In genomic region chr19:40009674-40010073, GRCh38 we compare ENCODE assay signal across 21 cellular contexts. TPM values are rescaled to one million over a fixed set of nuclear protein-coding genes. Genes with fewer than 3 reads are reported as not detected.
DNase-seq lines count a peak whose midpoint lies in the region; ATAC-seq, FAIRE-seq and TF ChIP-seq lines count a peak whose summit lies in the region.
"Had no signal": no experiment of that assay in that cellular context is flagged by ENCODE, and none has a peak within 500 bp of the region (broad histone marks: within the 10 kb centered on the region; RNA-seq: fewer than 3 reads in every experiment).

No MANE protein-coding gene starts in this region.

- no peaks in the 10 kb centered on the region for H3K9me2 ChIP-seq in SK-N-SH
- no peaks in the 10 kb centered on the region for H3K9me2 ChIP-seq in PC-3 (replicated peaks; ENCODE audit: low read length)

- peaks cover 6% of the 10 kb centered on the region for H3F3A ChIP-seq in SK-N-SH (replicated peaks; ENCODE audit: insufficient read depth)
- no peaks in the 10 kb centered on the region for H3F3A ChIP-seq in PC-3 (ENCODE audit: low read length, unreplicated experiment)

- FAIRE-seq in K562 (lab: Jason Lieb, UNC): no peak
- FAIRE-seq: D721Med, GM19239 had no signal

- no peaks in the 10 kb centered on the region for H3K4me1 ChIP-seq in SK-N-SH (ENCODE audit: control insufficient read depth in 1 of 2, insufficient read depth in 2 of 2, low read depth in 1 of 2, low read length in 1 of 2)
- H3K4me1 ChIP-seq in HEK293 (ENCODE audit: control insufficient read depth, insufficient read depth, low read length): no peaks in the 10 kb centered on the region
- H3K4me1 ChIP-seq in K562 (replicated peaks in 1 of 2; ENCODE audit: control insufficient read depth in 2 of 2, insufficient read depth in 2 of 2, low read length in 2 of 2): peaks cover 4 to 17% of the 10 kb centered on the region in 2 experiments; a peak in 4 of 5 replicates
- peaks cover 12% of the 10 kb centered on the region for H3K4me1 ChIP-seq in PC-3 (ENCODE audit: insufficient read depth, low read length)
- no peaks in the 10 kb centered on the region for H3K4me1 ChIP-seq in effector memory CD4-positive, alpha-beta T cell (ENCODE audit: control insufficient read depth, insufficient read depth, low read length, poor library complexity, severe bottlenecking)
- H3K4me1 ChIP-seq: BE2C, BLaER1, Caco-2 had no signal

- no peak overlapping the region for H3K9ac ChIP-seq in SK-N-SH
- no peak overlapping the region for H3K9ac ChIP-seq in K562 (ENCODE audit: insufficient read depth in 1 of 2, low read depth in 2 of 2, low read length in 2 of 2)
- H3K9ac ChIP-seq in PC-3 (ENCODE audit: low read length): no peak overlapping the region
- H3K9ac ChIP-seq: BLaER1 had no signal

- POLR2A ChIA-PET in SK-N-SH (lab: Yijun Ruan, JAX) (no interaction called here), HEK293 (lab: Yijun Ruan, JAX) (no interaction called here), K562 (lab: Yijun Ruan, JAX) (no interaction called here), PC-3 (lab: Charles Lee; ENCODE audit: unreplicated experiment) (no interaction called here)

- H3K79me2 ChIP-seq in SK-N-SH (ENCODE audit: insufficient read depth): no peaks in the 10 kb centered on the region
- H3K79me2 ChIP-seq in K562 (ENCODE audit: control insufficient read depth, insufficient read depth, low read length): no peaks in the 10 kb centered on the region
- H3K79me2 ChIP-seq in PC-3 (ENCODE audit: low read length): no peaks in the 10 kb centered on the region

- H3K27me3 ChIP-seq in SK-N-SH (ENCODE audit: insufficient read depth) (no peaks in the 10 kb centered on the region), K562 (ENCODE audit: control insufficient read depth in 2 of 2, insufficient read depth in 2 of 2, low read length in 2 of 2) (no peaks in the 10 kb centered on the region), PC-3 (ENCODE audit: low read length) (no peaks in the 10 kb centered on the region)
- no peaks in the 10 kb centered on the region for H3K27me3 ChIP-seq in effector memory CD4-positive, alpha-beta T cell (replicated peaks; ENCODE audit: control insufficient read depth, insufficient read depth, low read length, poor library complexity, severe bottlenecking)
- H3K27me3 ChIP-seq: BE2C, BLaER1 had no signal

- TF ChIP-seq EP300 in SK-N-SH (IDR thresholded peaks at IDR 0.05; ENCODE audit: borderline replicate concordance in 1 of 2, low read depth in 1 of 2, low read length in 1 of 2): no peak
- TF ChIP-seq EP300 in K562 (IDR thresholded peaks at IDR 0.05; ENCODE audit: low read length): no peak

- H4K20me1 ChIP-seq in SK-N-SH (ENCODE audit: insufficient read depth) (no peaks in the 10 kb centered on the region), K562 (replicated peaks; ENCODE audit: control insufficient read depth, insufficient read depth, low read length) (no peaks in the 10 kb centered on the region), PC-3 (ENCODE audit: low read length) (no peaks in the 10 kb centered on the region)
- H4K20me1 ChIP-seq: BLaER1 had no signal

- no peaks in the 10 kb centered on the region; the same call in 1 of the 2 replicates for H3K9me3 ChIP-seq in SK-N-SH
- peaks cover 36% of the 10 kb centered on the region for H3K9me3 ChIP-seq in HEK293 (ENCODE audit: control insufficient read depth, insufficient read depth, low read depth, low read length)
- H3K9me3 ChIP-seq in K562 (replicated peaks; ENCODE audit: control insufficient read depth, insufficient read depth, low read depth, low read length): peaks cover 13% of the 10 kb centered on the region
- peaks cover 7% of the 10 kb centered on the region; the same call in 1 of the 2 replicates for H3K9me3 ChIP-seq in PC-3 (ENCODE audit: low read length)
- peaks cover 4% of the 10 kb centered on the region for H3K9me3 ChIP-seq in effector memory CD4-positive, alpha-beta T cell (ENCODE audit: control insufficient read depth, low read length)
- H3K9me3 ChIP-seq: BE2C had no signal

- H3K4me2 ChIP-seq in SK-N-SH: no peak overlapping the region
- no peak overlapping the region for H3K4me2 ChIP-seq in K562 (ENCODE audit: insufficient read depth, low read length)
- H3K4me2 ChIP-seq in PC-3 (ENCODE audit: low read length): no peak overlapping the region
- H3K4me2 ChIP-seq: BLaER1 had no signal

- CTCF ChIA-PET in SK-N-SH (lab: Yijun Ruan, JAX): interaction anchor here (0.6 to 1.1 kb wide), 2 partner anchors 9 kb away, joined by 3 to 4 read pairs; no protein-coding TSS in a partner anchor
- CTCF ChIA-PET in HEK293 (lab: Yijun Ruan, JAX): interaction anchor here (1.5 kb wide), 1 partner anchor 9 kb away, joined by 5 read pairs; no protein-coding TSS in a partner anchor
- CTCF ChIA-PET in K562 (lab: Yijun Ruan, JAX; ENCODE audit: low intra/inter-chr PET ratio): no interaction called here
- CTCF ChIA-PET in PC-3 (lab: Charles Lee): no interaction called here

- H3K4me3 ChIP-seq in SK-N-SH (ENCODE audit: low read depth in 2 of 2, low read length in 1 of 2) (no peak overlapping the region), HEK293 (ENCODE audit: low read depth, low read length) (no peak overlapping the region), K562 (no peak overlapping the region), PC-3 (ENCODE audit: low read length) (no peak overlapping the region)
- no peak overlapping the region for H3K4me3 ChIP-seq in effector memory CD4-positive, alpha-beta T cell (ENCODE audit: insufficient read depth, low read depth, low read length, poor library complexity, severe bottlenecking)
- H3K4me3 ChIP-seq: BLaER1 had no signal

- DNase-seq in SK-N-SH: no peak
- no peak for DNase-seq in K562 (ENCODE audit: extremely low read depth in 1 of 4, low spot score in 3 of 4)
- DNase-seq in PC-3: no peak
- DNase-seq in COR-L47 (lab: John Stamatoyannopoulos, UW): no peak
- DNase-seq in effector memory CD4-positive, alpha-beta T cell: no peak
- DNase-seq: ACHN; BE2C; C1 segment of cervical spinal cord; Caco-2; Calu3; CD4-positive, alpha-beta memory T cell; CD4-positive, CD25-positive, alpha-beta regulatory T cell; CD8-positive, alpha-beta memory T cell; DMS79 treated with DMSO at 0.1 percent for 48 hours; GDM1 had no signal

- no TSS peak for BruUV-seq in K562 (replicated peaks; lab: Mats Ljungman, UMichigan)
- no TSS peak for BruUV-seq in PC-3 (replicated peaks; lab: Mats Ljungman, UMichigan)

- no peak for TF ChIP-seq POLR2A in K562 (conservative IDR thresholded peaks at IDR 0.05)

- no peak for ATAC-seq in SK-N-SH treated with all-trans-retinoic acid at 6 μM for 48 hours
- no peak for ATAC-seq in K562
- no peak for ATAC-seq in PC-3

- H3K27ac ChIP-seq in SK-N-SH (ENCODE audit: low read depth in 2 of 2, low read length in 1 of 2) (no peak overlapping the region), HEK293 (ENCODE audit: extremely low read depth, low read depth, low read length) (no peak overlapping the region), K562 (ENCODE audit: extremely low read depth, low read depth, low read length) (no peak overlapping the region), PC-3 (ENCODE audit: low read length) (no peak overlapping the region)
- H3K27ac ChIP-seq in effector memory CD4-positive, alpha-beta T cell (ENCODE audit: insufficient read depth, low read length, poor library complexity, severe bottlenecking): no peak overlapping the region
- H3K27ac ChIP-seq: 22Rv1, BLaER1 had no signal

- H3K36me3 ChIP-seq in SK-N-SH (replicated peaks in 1 of 2; ENCODE audit: control insufficient read depth in 1 of 2, insufficient read depth in 2 of 2, low read length in 1 of 2) (peaks cover 35 to 38% of the 10 kb centered on the region in 2 experiments), HEK293 (ENCODE audit: control insufficient read depth in 2 of 2, insufficient read depth in 1 of 2, low read length in 2 of 2) (peaks cover 75 to 86% of the 10 kb centered on the region in 2 experiments), K562 (ENCODE audit: control insufficient read depth, insufficient read depth, low read length) (peaks cover 30% of the 10 kb centered on the region), PC-3 (ENCODE audit: low read depth, low read length) (peaks cover 16% of the 10 kb centered on the region; the same call in 1 of the 2 replicates)
- peaks cover 22% of the 10 kb centered on the region for H3K36me3 ChIP-seq in effector memory CD4-positive, alpha-beta T cell (ENCODE audit: control insufficient read depth, insufficient read depth, low read length)
- H3K36me3 ChIP-seq: BE2C had no signal

- no peaks in the 10 kb centered on the region for H3K9me1 ChIP-seq in K562 (ENCODE audit: control insufficient read depth, insufficient read depth, low read length)

- intact Hi-C loops in K562 (cut with micrococcal nuclease) (no loop called here), PC-3 (cut with micrococcal nuclease) (no loop called here)

- in situ Hi-C loops in K562 (cut with MboI): no loop called here

- TF ChIP-seq RAD21 in SK-N-SH (IDR thresholded peaks at IDR 0.05; ENCODE audit: low read length): no peak
- TF ChIP-seq RAD21 in K562 (CRISPR knock-in tag; conservative IDR thresholded peaks at IDR 0.05 in 1 of 2, IDR thresholded peaks at IDR 0.05 in 1 of 2): no peak

- H2AFZ ChIP-seq in SK-N-SH (ENCODE audit: low read depth): no peak overlapping the region
- H2AFZ ChIP-seq in K562 (ENCODE audit: low read depth, low read length): no peak overlapping the region
- no peak overlapping the region for H2AFZ ChIP-seq in PC-3 (ENCODE audit: low read length)

- no peak for TF ChIP-seq CTCF in SK-N-SH (IDR thresholded peaks at IDR 0.05)
- TF ChIP-seq CTCF in HEK293 (tag by site-specific recombination; IDR thresholded peaks at IDR 0.05): no peak
- no peak for TF ChIP-seq CTCF in K562 (IDR thresholded peaks at IDR 0.05 in 2 of 3, conservative IDR thresholded peaks at IDR 0.05 in 1 of 3; ENCODE audit: insufficient read depth in 2 of 3, low read depth in 1 of 3, low read length in 3 of 3)
- TF ChIP-seq CTCF in PC-3 (conservative IDR thresholded peaks at IDR 0.05; ENCODE audit: low read depth, low read length): no peak

RNA-seq across cellular contexts. Expression of gene ZNF546, which starts 12.8 kb away (rescaled TPM):
- polyA plus RNA-seq in SK-N-SH (2012; rRNA removed) (0.87 and 1.2 TPM in 2 replicates), K562 (2011; rRNA removed) (2.7 and 3.0 TPM in 2 replicates), K562 (2014; fragmentation: Illumina TruSeq; extraction: Trizol) (1.4 and 2.2 TPM in 2 replicates), K562 (2014; fragmentation: Nextera tagmentation; extraction: Ambion mirVana) (1 to 10 TPM; 1.7 to 2.2 TPM), K562 (2014; rRNA removed) (0.73 and 2.4 TPM in 2 replicates)
- polyA plus RNA-seq in SK-N-SH (2012; cell fraction: cytosol; rRNA removed): 0.82 and 1.0 TPM in 2 replicates
- polyA plus RNA-seq in SK-N-SH (2012; cell fraction: nucleus; rRNA removed): 1.2 and 1.8 TPM in 2 replicates
- 9.2 and 22.4 TPM in 2 replicates for total RNA-seq in K562 (2011; cell fraction: chromatin; rRNA removed; ENCODE audit: low replicate concordance)
- total RNA-seq in K562 (2011; cell fraction: nucleolus; rRNA removed): 2.3 and 9.7 TPM in 2 replicates
- total RNA-seq in K562 (2011; cell fraction: nucleoplasm; rRNA removed): 8.6 and 9.7 TPM in 2 replicates
- total RNA-seq in K562 (2014; rRNA removed) (1.1 and 2.2 TPM in 2 replicates), K562 (2014; rRNA removed; fragmentation: Illumina TruSeq; extraction: Trizol) (5.1 and 5.3 TPM in 2 replicates), K562 (2015; rRNA removed; fragmentation: Illumina TruSeq; extraction: Trizol) (3.0 and 4.3 TPM in 2 replicates), K562 (2021) (3.5 and 3.6 TPM in 2 replicates), PC-3 (2014; rRNA removed) (0.69 and 2.5 TPM in 2 replicates)
- polyA plus RNA-seq in K562 (2011; cell fraction: cytosol; rRNA removed): 0.74 and 0.91 TPM in 2 replicates
- 2.4 and 2.9 TPM in 2 replicates for polyA plus RNA-seq in K562 (2011; cell fraction: nucleus; rRNA removed)
- 1.4 and 1.6 TPM in 2 replicates for polyA plus RNA-seq in K562 (2012)
- polyA minus RNA-seq in K562 (2011; rRNA and poly(A)+ RNA removed): 8.3 and 15.2 TPM in 2 replicates
- polyA minus RNA-seq in K562 (2011; cell fraction: cytosol; rRNA and poly(A)+ RNA removed): 3.0 and 3.1 TPM in 2 replicates
- polyA minus RNA-seq in K562 (2011; cell fraction: nucleus; rRNA and poly(A)+ RNA removed): 5.8 and 11.4 TPM in 2 replicates

RNA-seq across cellular contexts. Expression of gene PSMC4, which starts 38.7 kb away (rescaled TPM):
- polyA plus RNA-seq in SK-N-SH (2012; rRNA removed) (172 and 173 TPM in 2 replicates), K562 (2011; rRNA removed) (45.9 and 69.6 TPM in 2 replicates), K562 (2014; fragmentation: Illumina TruSeq; extraction: Trizol) (171 and 192 TPM in 2 replicates), K562 (2014; fragmentation: Nextera tagmentation; extraction: Ambion mirVana) (100 to 1,000 TPM; 380 to 475 TPM), K562 (2014; rRNA removed) (97.0 and 102 TPM in 2 replicates)
- 101 and 131 TPM in 2 replicates for polyA plus RNA-seq in SK-N-SH (2012; cell fraction: cytosol; rRNA removed)
- polyA plus RNA-seq in SK-N-SH (2012; cell fraction: nucleus; rRNA removed): 150 and 180 TPM in 2 replicates
- total RNA-seq in K562 (2011; cell fraction: chromatin; rRNA removed; ENCODE audit: low replicate concordance): 46.0 and 82.3 TPM in 2 replicates
- total RNA-seq in K562 (2011; cell fraction: nucleolus; rRNA removed): 49.2 and 65.9 TPM in 2 replicates
- total RNA-seq in K562 (2011; cell fraction: nucleoplasm; rRNA removed): 40.1 and 50.1 TPM in 2 replicates
- total RNA-seq in K562 (2014; rRNA removed) (142 and 187 TPM in 2 replicates), K562 (2014; rRNA removed; fragmentation: Illumina TruSeq; extraction: Trizol) (104 and 115 TPM in 2 replicates), K562 (2015; rRNA removed; fragmentation: Illumina TruSeq; extraction: Trizol) (139 and 143 TPM in 2 replicates), K562 (2021) (146 and 150 TPM in 2 replicates), PC-3 (2014; rRNA removed) (241 and 258 TPM in 2 replicates)
- polyA plus RNA-seq in K562 (2011; cell fraction: cytosol; rRNA removed): 53.9 and 128 TPM in 2 replicates
- polyA plus RNA-seq in K562 (2011; cell fraction: nucleus; rRNA removed): 93.8 and 118 TPM in 2 replicates
- polyA plus RNA-seq in K562 (2012): 138 and 171 TPM in 2 replicates
- 26.7 and 28.2 TPM in 2 replicates for polyA minus RNA-seq in K562 (2011; rRNA and poly(A)+ RNA removed)
- polyA minus RNA-seq in K562 (2011; cell fraction: cytosol; rRNA and poly(A)+ RNA removed): 57.7 and 66.1 TPM in 2 replicates
- polyA minus RNA-seq in K562 (2011; cell fraction: nucleus; rRNA and poly(A)+ RNA removed): 21.8 and 31.1 TPM in 2 replicates

RNA-seq across cellular contexts. Expression of gene ZNF780B, which starts 46.4 kb away (rescaled TPM):
- polyA plus RNA-seq in SK-N-SH (2012; rRNA removed): 6.4 and 7.0 TPM in 2 replicates
- 4.9 and 8.6 TPM in 2 replicates for polyA plus RNA-seq in SK-N-SH (2012; cell fraction: cytosol; rRNA removed)
- polyA plus RNA-seq in SK-N-SH (2012; cell fraction: nucleus; rRNA removed): 8.7 and 13.1 TPM in 2 replicates
- total RNA-seq in K562 (2011; cell fraction: chromatin; rRNA removed; ENCODE audit: low replicate concordance): 39.6 and 67.1 TPM in 2 replicates
- total RNA-seq in K562 (2011; cell fraction: nucleolus; rRNA removed): 14.7 and 24.7 TPM in 2 replicates
- 19.2 and 30.7 TPM in 2 replicates for total RNA-seq in K562 (2011; cell fraction: nucleoplasm; rRNA removed)
- 3.9 and 8.8 TPM in 2 replicates for total RNA-seq in K562 (2014; rRNA removed)
- 18.4 and 19.4 TPM in 2 replicates for total RNA-seq in K562 (2014; rRNA removed; fragmentation: Illumina TruSeq; extraction: Trizol)
- total RNA-seq in K562 (2015; rRNA removed; fragmentation: Illumina TruSeq; extraction: Trizol): 7.8 and 9.7 TPM in 2 replicates
- 10.9 and 11.2 TPM in 2 replicates for total RNA-seq in K562 (2021)
- 4.4 and 6.0 TPM in 2 replicates for polyA plus RNA-seq in K562 (2011; rRNA removed)
- polyA plus RNA-seq in K562 (2011; cell fraction: cytosol; rRNA removed): 0.48 and 1.5 TPM in 2 replicates
- polyA plus RNA-seq in K562 (2011; cell fraction: nucleus; rRNA removed): 10.9 and 12.0 TPM in 2 replicates
- polyA plus RNA-seq in K562 (2012): 7.7 and 8.6 TPM in 2 replicates
- 10.5 and 10.9 TPM in 2 replicates for polyA plus RNA-seq in K562 (2014; fragmentation: Illumina TruSeq; extraction: Trizol)
- polyA plus RNA-seq in K562 (2014; fragmentation: Nextera tagmentation; extraction: Ambion mirVana): 1 to 10 TPM; 3.9 to 4.0 TPM
- 6.5 and 9.5 TPM in 2 replicates for polyA plus RNA-seq in K562 (2014; rRNA removed)
- polyA minus RNA-seq in K562 (2011; rRNA and poly(A)+ RNA removed): 11.4 and 21.7 TPM in 2 replicates
- 1.2 and 2.3 TPM in 2 replicates for polyA minus RNA-seq in K562 (2011; cell fraction: cytosol; rRNA and poly(A)+ RNA removed)
- polyA minus RNA-seq in K562 (2011; cell fraction: nucleus; rRNA and poly(A)+ RNA removed): 11.4 and 22.7 TPM in 2 replicates
- 7.1 and 8.5 TPM in 2 replicates for total RNA-seq in PC-3 (2014; rRNA removed)

Comparison
In these comparisons a context has a peak if more than half of its experiments do, and no peak if none do; other contexts are left out.
1. CTCF ChIA-PET loops: an anchor here in SK-N-SH (0.6 to 1.1 kb wide) and HEK293 (1.5 kb wide); none called in K562 and PC-3.